ENCODE assay signal across 17 cellular contexts in the genomic region with DNA sequence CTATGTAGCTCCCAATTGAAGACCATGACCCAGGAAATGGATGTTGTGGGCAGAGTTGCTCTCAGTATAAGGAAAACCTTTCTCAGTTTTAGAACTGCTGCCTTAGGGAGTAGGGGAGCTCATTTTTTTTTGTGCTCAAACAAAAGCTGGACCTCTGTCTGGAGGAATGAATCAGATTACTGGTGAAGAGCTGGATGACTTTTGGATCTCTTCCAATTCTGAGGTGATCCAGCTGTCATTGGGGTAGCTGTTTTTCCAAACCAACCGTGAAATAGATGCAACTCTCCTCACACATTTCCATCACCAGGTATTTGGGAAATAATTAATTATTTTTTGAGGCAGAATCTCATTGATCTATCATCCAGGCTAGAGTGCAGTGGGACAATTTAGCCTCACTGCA.
A peak's percentile ranks its signal among the peaks of the same experiment; 100 is the strongest.
DNase-seq lines count a peak whose midpoint lies in the region; FAIRE-seq and TF ChIP-seq lines count a peak whose summit lies in the region.
"Had no signal": no experiment of that assay in that cellular context is flagged by ENCODE, and none has a peak within 500 bp of the region (broad histone marks: within the 10 kb centered on the region; RNA-seq: fewer than 3 reads in every experiment).

No MANE protein-coding gene starts in this region.

- H3K4me1 ChIP-seq in esophagus muscularis mucosa: no peaks in the 10 kb centered on the region
- no peaks in the 10 kb centered on the region for H3K4me1 ChIP-seq in transverse colon
- H3K4me1 ChIP-seq: Peyer's patch had no signal

- H3K9me3 ChIP-seq in esophagus muscularis mucosa (no peaks in the 10 kb centered on the region), transverse colon (no peaks in the 10 kb centered on the region)
- H3K9me3 ChIP-seq: Peyer's patch had no signal

- in situ Hi-C loops in transverse colon (cut with MboI; ENCODE audit: low pct_ligation_motif_present in 1 of 4, low pct_unique_long_range_greater_than_20kb in 1 of 4, low sequenced_read_pairs in 3 of 4): no loop called here

- FAIRE-seq in GM12892 (lab: Jason Lieb, UNC): peak; percentile 61
- FAIRE-seq: GM12878 had no signal

- DNase-seq in COR-L47 (lab: John Stamatoyannopoulos, UW): peak; percentile 19
- DNase-seq in GM12892 (ENCODE audit: insufficient read length): no peak
- DNase-seq in NCI-H2171 (lab: John Stamatoyannopoulos, UW): peak; percentile 37
- peak; percentile 24 for DNase-seq in esophagus muscularis mucosa (ENCODE audit: extremely low spot score)
- DNase-seq in stimulated activated CD8-positive, alpha-beta memory T cell treated with anti-CD3 and anti-CD28 coated beads, Interleukin-4, amount 100 ng/mL, for 48 hours: no peak
- DNase-seq in transverse colon: no peak
- DNase-seq in OCI-M1 (lab: John Stamatoyannopoulos, UW): no peak
- DNase-seq: CD4-positive, CD25-positive, alpha-beta regulatory T cell; DND-41; GOT3; HCEC 1CT; NCI-H1436; NCI-H2081; NCI-H2227 treated with DMSO at 0.1 percent for 48 hours; Peyer's patch; T-cell had no signal

- H3K27me3 ChIP-seq in esophagus muscularis mucosa (no peaks in the 10 kb centered on the region), transverse colon (no peaks in the 10 kb centered on the region)
- H3K27me3 ChIP-seq: Peyer's patch had no signal

- H3K27ac ChIP-seq in esophagus muscularis mucosa (replicated peaks in 1 of 4): no peak overlapping the region
- no peak overlapping the region for H3K27ac ChIP-seq in transverse colon
- H3K27ac ChIP-seq: Peyer's patch had no signal

- no peak for TF ChIP-seq POLR2A in GM12892 (IDR thresholded peaks at IDR 0.05; ENCODE audit: low read depth, low read length)
- TF ChIP-seq POLR2A in esophagus muscularis mucosa (IDR thresholded peaks at IDR 0.05; ENCODE audit: low read depth): no peak
- no peak for TF ChIP-seq POLR2A in transverse colon (IDR thresholded peaks at IDR 0.05)

- TF ChIP-seq EP300 in esophagus muscularis mucosa (IDR thresholded peaks at IDR 0.05) (no peak), transverse colon (IDR thresholded peaks at IDR 0.05; ENCODE audit: low read depth) (no peak)

- H3K36me3 ChIP-seq in esophagus muscularis mucosa (no peaks in the 10 kb centered on the region), transverse colon (no peaks in the 10 kb centered on the region)
- H3K36me3 ChIP-seq: Peyer's patch had no signal

- 57% methylated on average over 1 of the region's 1 CpG for WGBS in esophagus muscularis mucosa
- WGBS in transverse colon (ENCODE audit: low coverage in 1 of 2), 2 donors: 52% methylated on average over 1 of the region's 1 CpG; no CpG with 5 or more reads in 1 of the 2 donors

- intact Hi-C loops in esophagus muscularis mucosa (cut with DNase I) (loop anchor here (2.0 kb wide), 1 partner anchor 19 kb away; no protein-coding TSS in a partner anchor), transverse colon (cut with DNase I; ENCODE audit: low total_unique reads) (no loop called here)

- H3K4me3 ChIP-seq in esophagus muscularis mucosa: no peak overlapping the region
- no peak overlapping the region for H3K4me3 ChIP-seq in transverse colon
- H3K4me3 ChIP-seq: GM12878, Peyer's patch had no signal

- TF ChIP-seq CTCF in esophagus muscularis mucosa (IDR thresholded peaks at IDR 0.05) (no peak), transverse colon (IDR thresholded peaks at IDR 0.05) (no peak)

Comparison
In these comparisons a context has a peak if more than half of its experiments do, and no peak if none do; other contexts are left out.
1. DNase-seq: peak in COR-L47 (single experiment), NCI-H2171 (single experiment) and esophagus muscularis mucosa (single experiment); none in GM12892 (single experiment), stimulated activated CD8-positive, alpha-beta memory T cell treated with anti-CD3 and anti-CD28 coated beads, Interleukin-4, amount 100 ng/mL, for 48 hours (single experiment), transverse colon (single experiment) and OCI-M1 (single experiment).